ENCODE assay signal across 1 cellular context in the genomic region with DNA sequence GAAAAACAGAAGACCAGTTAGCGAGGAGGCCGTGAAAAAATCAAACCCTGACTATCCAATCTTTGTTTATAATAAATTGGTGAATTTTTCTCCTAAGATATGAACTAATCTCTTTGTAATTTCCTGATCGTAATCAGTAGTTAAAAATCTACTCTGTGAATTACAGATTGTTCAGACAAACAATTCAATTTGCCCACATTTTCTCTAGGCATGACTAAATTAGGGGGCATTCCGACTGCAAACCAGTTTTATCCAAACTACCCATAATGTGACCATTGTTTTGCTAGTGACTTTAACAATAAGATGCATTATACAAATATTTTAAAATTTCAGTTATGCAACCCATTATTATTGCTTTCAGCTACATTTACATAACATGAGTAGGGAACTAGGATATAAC.
TF ChIP-seq lines count a peak whose summit lies in the region.

No MANE protein-coding gene starts in this region.

TF ChIP-seq in GM23338, 12 proteins besides CTCF, POLR2A, EP300 and RAD21 (continued from another document):
- TF ChIP-seq, protein P1, sequence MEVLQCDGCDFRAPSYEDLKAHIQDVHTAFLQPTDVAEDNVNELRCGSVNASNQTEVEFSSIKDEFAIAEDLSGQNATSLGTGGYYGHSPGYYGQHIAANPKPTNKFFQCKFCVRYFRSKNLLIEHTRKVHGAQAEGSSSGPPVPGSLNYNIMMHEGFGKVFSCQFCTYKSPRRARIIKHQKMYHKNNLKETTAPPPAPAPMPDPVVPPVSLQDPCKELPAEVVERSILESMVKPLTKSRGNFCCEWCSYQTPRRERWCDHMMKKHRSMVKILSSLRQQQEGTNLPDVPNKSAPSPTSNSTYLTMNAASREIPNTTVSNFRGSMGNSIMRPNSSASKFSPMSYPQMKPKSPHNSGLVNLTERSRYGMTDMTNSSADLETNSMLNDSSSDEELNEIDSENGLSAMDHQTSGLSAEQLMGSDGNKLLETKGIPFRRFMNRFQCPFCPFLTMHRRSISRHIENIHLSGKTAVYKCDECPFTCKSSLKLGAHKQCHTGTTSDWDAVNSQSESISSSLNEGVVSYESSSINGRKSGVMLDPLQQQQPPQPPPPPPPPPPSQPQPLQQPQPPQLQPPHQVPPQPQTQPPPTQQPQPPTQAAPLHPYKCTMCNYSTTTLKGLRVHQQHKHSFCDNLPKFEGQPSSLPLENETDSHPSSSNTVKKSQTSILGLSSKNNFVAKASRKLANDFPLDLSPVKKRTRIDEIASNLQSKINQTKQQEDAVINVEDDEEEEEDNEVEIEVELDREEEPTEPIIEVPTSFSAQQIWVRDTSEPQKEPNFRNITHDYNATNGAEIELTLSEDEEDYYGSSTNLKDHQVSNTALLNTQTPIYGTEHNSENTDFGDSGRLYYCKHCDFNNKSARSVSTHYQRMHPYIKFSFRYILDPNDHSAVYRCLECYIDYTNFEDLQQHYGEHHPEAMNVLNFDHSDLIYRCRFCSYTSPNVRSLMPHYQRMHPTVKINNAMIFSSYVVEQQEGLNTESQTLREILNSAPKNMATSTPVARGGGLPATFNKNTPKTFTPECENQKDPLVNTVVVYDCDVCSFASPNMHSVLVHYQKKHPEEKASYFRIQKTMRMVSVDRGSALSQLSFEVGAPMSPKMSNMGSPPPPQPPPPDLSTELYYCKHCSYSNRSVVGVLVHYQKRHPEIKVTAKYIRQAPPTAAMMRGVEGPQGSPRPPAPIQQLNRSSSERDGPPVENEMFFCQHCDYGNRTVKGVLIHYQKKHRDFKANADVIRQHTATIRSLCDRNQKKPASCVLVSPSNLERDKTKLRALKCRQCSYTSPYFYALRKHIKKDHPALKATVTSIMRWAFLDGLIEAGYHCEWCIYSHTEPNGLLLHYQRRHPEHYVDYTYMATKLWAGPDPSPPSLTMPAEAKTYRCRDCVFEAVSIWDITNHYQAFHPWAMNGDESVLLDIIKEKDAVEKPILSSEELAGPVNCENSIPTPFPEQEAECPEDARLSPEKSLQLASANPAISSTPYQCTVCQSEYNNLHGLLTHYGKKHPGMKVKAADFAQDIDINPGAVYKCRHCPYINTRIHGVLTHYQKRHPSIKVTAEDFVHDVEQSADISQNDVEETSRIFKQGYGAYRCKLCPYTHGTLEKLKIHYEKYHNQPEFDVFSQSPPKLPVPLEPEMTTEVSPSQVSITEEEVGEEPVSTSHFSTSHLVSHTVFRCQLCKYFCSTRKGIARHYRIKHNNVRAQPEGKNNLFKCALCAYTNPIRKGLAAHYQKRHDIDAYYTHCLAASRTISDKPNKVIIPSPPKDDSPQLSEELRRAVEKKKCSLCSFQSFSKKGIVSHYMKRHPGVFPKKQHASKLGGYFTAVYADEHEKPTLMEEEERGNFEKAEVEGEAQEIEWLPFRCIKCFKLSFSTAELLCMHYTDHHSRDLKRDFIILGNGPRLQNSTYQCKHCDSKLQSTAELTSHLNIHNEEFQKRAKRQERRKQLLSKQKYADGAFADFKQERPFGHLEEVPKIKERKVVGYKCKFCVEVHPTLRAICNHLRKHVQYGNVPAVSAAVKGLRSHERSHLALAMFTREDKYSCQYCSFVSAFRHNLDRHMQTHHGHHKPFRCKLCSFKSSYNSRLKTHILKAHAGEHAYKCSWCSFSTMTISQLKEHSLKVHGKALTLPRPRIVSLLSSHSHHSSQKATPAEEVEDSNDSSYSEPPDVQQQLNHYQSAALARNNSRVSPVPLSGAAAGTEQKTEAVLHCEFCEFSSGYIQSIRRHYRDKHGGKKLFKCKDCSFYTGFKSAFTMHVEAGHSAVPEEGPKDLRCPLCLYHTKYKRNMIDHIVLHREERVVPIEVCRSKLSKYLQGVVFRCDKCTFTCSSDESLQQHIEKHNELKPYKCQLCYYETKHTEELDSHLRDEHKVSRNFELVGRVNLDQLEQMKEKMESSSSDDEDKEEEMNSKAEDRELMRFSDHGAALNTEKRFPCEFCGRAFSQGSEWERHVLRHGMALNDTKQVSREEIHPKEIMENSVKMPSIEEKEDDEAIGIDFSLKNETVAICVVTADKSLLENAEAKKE (CRISPR knock-in tag; IDR thresholded peaks at IDR 0.05): no peak
- TF ChIP-seq JUNB (IDR thresholded peaks at IDR 0.05; ENCODE audit: unreplicated experiment): no peak
- no peak for TF ChIP-seq ZNF331 (CRISPR knock-in tag; IDR thresholded peaks at IDR 0.05; ENCODE audit: low read depth)
- TF ChIP-seq POLR2AphosphoS5 (IDR thresholded peaks at IDR 0.05; ENCODE audit: low read depth): no peak
- TF ChIP-seq, protein P2, sequence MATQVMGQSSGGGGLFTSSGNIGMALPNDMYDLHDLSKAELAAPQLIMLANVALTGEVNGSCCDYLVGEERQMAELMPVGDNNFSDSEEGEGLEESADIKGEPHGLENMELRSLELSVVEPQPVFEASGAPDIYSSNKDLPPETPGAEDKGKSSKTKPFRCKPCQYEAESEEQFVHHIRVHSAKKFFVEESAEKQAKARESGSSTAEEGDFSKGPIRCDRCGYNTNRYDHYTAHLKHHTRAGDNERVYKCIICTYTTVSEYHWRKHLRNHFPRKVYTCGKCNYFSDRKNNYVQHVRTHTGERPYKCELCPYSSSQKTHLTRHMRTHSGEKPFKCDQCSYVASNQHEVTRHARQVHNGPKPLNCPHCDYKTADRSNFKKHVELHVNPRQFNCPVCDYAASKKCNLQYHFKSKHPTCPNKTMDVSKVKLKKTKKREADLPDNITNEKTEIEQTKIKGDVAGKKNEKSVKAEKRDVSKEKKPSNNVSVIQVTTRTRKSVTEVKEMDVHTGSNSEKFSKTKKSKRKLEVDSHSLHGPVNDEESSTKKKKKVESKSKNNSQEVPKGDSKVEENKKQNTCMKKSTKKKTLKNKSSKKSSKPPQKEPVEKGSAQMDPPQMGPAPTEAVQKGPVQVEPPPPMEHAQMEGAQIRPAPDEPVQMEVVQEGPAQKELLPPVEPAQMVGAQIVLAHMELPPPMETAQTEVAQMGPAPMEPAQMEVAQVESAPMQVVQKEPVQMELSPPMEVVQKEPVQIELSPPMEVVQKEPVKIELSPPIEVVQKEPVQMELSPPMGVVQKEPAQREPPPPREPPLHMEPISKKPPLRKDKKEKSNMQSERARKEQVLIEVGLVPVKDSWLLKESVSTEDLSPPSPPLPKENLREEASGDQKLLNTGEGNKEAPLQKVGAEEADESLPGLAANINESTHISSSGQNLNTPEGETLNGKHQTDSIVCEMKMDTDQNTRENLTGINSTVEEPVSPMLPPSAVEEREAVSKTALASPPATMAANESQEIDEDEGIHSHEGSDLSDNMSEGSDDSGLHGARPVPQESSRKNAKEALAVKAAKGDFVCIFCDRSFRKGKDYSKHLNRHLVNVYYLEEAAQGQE (IDR thresholded peaks at IDR 0.05; ENCODE audit: unreplicated experiment): no peak
- TF ChIP-seq, protein P3, sequence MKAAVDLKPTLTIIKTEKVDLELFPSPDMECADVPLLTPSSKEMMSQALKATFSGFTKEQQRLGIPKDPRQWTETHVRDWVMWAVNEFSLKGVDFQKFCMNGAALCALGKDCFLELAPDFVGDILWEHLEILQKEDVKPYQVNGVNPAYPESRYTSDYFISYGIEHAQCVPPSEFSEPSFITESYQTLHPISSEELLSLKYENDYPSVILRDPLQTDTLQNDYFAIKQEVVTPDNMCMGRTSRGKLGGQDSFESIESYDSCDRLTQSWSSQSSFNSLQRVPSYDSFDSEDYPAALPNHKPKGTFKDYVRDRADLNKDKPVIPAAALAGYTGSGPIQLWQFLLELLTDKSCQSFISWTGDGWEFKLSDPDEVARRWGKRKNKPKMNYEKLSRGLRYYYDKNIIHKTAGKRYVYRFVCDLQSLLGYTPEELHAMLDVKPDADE (IDR thresholded peaks at IDR 0.05): no peak
- TF ChIP-seq CREB1 (CRISPR knock-in tag; IDR thresholded peaks at IDR 0.05; ENCODE audit: low read depth): no peak
- no peak for TF ChIP-seq EZH2 (IDR thresholded peaks at IDR 0.05; ENCODE audit: low read depth, unreplicated experiment)
- TF ChIP-seq ZNF114 (CRISPR knock-in tag; IDR thresholded peaks at IDR 0.05): no peak
- TF ChIP-seq STAT1 (IDR thresholded peaks at IDR 0.05; ENCODE audit: unreplicated experiment): no peak
- no peak for TF ChIP-seq NANOG (IDR thresholded peaks at IDR 0.05; ENCODE audit: borderline replicate concordance)
TF ChIP-seq in GM23338: peak in this region for 0.
